ENCODE assay signal across 3 cellular contexts in the genomic region with DNA sequence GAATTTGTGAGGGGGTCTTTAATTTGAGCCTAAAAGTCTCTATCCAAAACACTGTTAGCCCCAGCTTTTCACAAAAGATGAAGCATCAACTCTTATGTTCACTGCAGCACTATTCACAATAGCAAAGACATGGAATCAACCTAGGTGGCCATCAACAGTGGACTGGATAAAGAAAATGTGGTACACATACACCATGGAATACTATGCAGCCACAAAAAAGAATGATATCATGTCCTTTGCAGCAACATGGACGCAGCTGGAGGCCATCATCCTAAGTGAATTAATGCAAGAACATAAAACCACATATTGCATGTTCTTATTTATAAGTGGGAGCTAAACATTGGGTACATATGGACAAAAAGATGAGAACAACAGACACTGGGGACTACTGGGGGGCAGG. TPM values are rescaled to one million over a fixed set of nuclear protein-coding genes. Genes with fewer than 3 reads are reported as not detected.
"Had no signal": no experiment of that assay in that cellular context is flagged by ENCODE, and none has a peak within 500 bp of the region (broad histone marks: within the 10 kb centered on the region; RNA-seq: fewer than 3 reads in every experiment).

No MANE protein-coding gene starts in this region.

RNA-seq across cellular contexts. Expression of a gene that starts 59.2 kb away (rescaled TPM):
- total RNA-seq: OCI-LY7, PC-9, RPMI7951 had no signal
